ENCODE assay signal across 1 cellular context in genomic region chr3:147367676-147368075, GRCh38.
TF ChIP-seq lines count a peak whose summit lies in the region.

No MANE protein-coding gene starts in this region.

TF ChIP-seq in H1, 55 proteins besides CTCF, POLR2A, EP300 and RAD21:
- TF ChIP-seq POU5F1 (IDR thresholded peaks at IDR 0.05; ENCODE audit: low read depth, low read length) (no peak), POLR2AphosphoS5 (IDR thresholded peaks at IDR 0.05; ENCODE audit: low read depth, low read length) (no peak), CHD7 (IDR thresholded peaks at IDR 0.05; ENCODE audit: insufficient replicate concordance, low read length) (no peak), KDM5A (IDR thresholded peaks at IDR 0.05; ENCODE audit: low read length) (no peak), RNF2 (IDR thresholded peaks at IDR 0.05; ENCODE audit: borderline replicate concordance, low read depth, low read length, missing control alignments, poor library complexity, severe bottlenecking) (no peak), RFX5 (IDR thresholded peaks at IDR 0.05; ENCODE audit: borderline replicate concordance, low read depth, low read length) (no peak), TAF1 (IDR thresholded peaks at IDR 0.05; ENCODE audit: low read depth, low read length) (no peak), FOSL1 (IDR thresholded peaks at IDR 0.05; ENCODE audit: insufficient read depth, low read depth, low read length) (no peak), EGR1 (IDR thresholded peaks at IDR 0.05; ENCODE audit: borderline replicate concordance, low read depth, low read length) (no peak), GABPA (IDR thresholded peaks at IDR 0.05; ENCODE audit: borderline replicate concordance, insufficient read depth, low read length) (no peak), CHD1 (IDR thresholded peaks at IDR 0.05; ENCODE audit: low read depth, low read length) (no peak), JUND (IDR thresholded peaks at IDR 0.05; ENCODE audit: low read length) (no peak), SUZ12 (IDR thresholded peaks at IDR 0.05; ENCODE audit: low read length) (no peak), SIRT6 (IDR thresholded peaks at IDR 0.05; ENCODE audit: low read length) (no peak), GTF2F1 (IDR thresholded peaks at IDR 0.05; ENCODE audit: borderline replicate concordance, low read depth, low read length) (no peak)
